In the genomic region with DNA sequence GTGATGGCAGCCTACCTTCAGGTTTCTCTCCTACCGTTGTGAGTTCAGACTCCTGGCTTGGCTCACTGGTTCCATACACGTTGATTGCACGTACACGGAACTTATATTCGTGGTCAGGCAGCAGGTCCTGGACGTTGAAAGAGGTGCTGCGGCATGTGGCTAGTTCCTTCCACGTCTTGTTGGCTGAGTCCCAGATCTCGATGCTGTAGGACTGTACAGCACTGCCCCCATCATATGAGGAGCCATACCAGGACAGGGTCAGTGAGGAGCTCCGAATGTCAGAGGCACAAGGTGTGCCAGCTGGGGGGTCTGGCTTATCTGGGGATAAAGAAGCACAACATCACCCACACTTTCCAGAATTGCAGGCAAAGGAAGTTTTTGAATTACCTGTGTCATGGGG, we compare ENCODE assay signal across 2 cellular contexts.
TF ChIP-seq lines count a peak whose summit lies in the region.

No MANE protein-coding gene starts in this region.

TF ChIP-seq in liver, 16 proteins besides CTCF, POLR2A, EP300 and RAD21:
- TF ChIP-seq EGR1 (IDR thresholded peaks at IDR 0.05; ENCODE audit: low read depth in 2 of 2) (no peak), FOXA1 (IDR thresholded peaks at IDR 0.05) (no peak), NR2F2 (IDR thresholded peaks at IDR 0.05) (no peak), RXRA (IDR thresholded peaks at IDR 0.05) (no peak), HNF4A (conservative IDR thresholded peaks at IDR 0.05) (no peak), JUND (IDR thresholded peaks at IDR 0.05) (no peak), SP1 (IDR thresholded peaks at IDR 0.05) (no peak), FOXA2 (IDR thresholded peaks at IDR 0.05) (no peak), YY1 (IDR thresholded peaks at IDR 0.05) (no peak), HNF4G (IDR thresholded peaks at IDR 0.05) (no peak), TAF1 (conservative IDR thresholded peaks at IDR 0.05) (no peak), GABPA (IDR thresholded peaks at IDR 0.05 in 1 of 2, conservative IDR thresholded peaks at IDR 0.05 in 1 of 2) (no peak)
- TF ChIP-seq, protein P1, sequence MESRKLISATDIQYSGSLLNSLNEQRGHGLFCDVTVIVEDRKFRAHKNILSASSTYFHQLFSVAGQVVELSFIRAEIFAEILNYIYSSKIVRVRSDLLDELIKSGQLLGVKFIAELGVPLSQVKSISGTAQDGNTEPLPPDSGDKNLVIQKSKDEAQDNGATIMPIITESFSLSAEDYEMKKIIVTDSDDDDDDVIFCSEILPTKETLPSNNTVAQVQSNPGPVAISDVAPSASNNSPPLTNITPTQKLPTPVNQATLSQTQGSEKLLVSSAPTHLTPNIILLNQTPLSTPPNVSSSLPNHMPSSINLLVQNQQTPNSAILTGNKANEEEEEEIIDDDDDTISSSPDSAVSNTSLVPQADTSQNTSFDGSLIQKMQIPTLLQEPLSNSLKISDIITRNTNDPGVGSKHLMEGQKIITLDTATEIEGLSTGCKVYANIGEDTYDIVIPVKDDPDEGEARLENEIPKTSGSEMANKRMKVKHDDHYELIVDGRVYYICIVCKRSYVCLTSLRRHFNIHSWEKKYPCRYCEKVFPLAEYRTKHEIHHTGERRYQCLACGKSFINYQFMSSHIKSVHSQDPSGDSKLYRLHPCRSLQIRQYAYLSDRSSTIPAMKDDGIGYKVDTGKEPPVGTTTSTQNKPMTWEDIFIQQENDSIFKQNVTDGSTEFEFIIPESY (IDR thresholded peaks at IDR 0.05) = no peak
- TF ChIP-seq, protein P2, sequence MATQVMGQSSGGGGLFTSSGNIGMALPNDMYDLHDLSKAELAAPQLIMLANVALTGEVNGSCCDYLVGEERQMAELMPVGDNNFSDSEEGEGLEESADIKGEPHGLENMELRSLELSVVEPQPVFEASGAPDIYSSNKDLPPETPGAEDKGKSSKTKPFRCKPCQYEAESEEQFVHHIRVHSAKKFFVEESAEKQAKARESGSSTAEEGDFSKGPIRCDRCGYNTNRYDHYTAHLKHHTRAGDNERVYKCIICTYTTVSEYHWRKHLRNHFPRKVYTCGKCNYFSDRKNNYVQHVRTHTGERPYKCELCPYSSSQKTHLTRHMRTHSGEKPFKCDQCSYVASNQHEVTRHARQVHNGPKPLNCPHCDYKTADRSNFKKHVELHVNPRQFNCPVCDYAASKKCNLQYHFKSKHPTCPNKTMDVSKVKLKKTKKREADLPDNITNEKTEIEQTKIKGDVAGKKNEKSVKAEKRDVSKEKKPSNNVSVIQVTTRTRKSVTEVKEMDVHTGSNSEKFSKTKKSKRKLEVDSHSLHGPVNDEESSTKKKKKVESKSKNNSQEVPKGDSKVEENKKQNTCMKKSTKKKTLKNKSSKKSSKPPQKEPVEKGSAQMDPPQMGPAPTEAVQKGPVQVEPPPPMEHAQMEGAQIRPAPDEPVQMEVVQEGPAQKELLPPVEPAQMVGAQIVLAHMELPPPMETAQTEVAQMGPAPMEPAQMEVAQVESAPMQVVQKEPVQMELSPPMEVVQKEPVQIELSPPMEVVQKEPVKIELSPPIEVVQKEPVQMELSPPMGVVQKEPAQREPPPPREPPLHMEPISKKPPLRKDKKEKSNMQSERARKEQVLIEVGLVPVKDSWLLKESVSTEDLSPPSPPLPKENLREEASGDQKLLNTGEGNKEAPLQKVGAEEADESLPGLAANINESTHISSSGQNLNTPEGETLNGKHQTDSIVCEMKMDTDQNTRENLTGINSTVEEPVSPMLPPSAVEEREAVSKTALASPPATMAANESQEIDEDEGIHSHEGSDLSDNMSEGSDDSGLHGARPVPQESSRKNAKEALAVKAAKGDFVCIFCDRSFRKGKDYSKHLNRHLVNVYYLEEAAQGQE (IDR thresholded peaks at IDR 0.05) = no peak
- TF ChIP-seq, protein P3, sequence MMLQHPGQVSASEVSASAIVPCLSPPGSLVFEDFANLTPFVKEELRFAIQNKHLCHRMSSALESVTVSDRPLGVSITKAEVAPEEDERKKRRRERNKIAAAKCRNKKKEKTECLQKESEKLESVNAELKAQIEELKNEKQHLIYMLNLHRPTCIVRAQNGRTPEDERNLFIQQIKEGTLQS (IDR thresholded peaks at IDR 0.05) = no peak
- TF ChIP-seq, protein P4, sequence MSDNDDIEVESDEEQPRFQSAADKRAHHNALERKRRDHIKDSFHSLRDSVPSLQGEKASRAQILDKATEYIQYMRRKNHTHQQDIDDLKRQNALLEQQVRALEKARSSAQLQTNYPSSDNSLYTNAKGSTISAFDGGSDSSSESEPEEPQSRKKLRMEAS (IDR thresholded peaks at IDR 0.05) = no peak

TF ChIP-seq in HepG2, 621 proteins besides CTCF, POLR2A, EP300 and RAD21:
- TF ChIP-seq NFE2 (CRISPR knock-in tag; IDR thresholded peaks at IDR 0.05) = no peak
- TF ChIP-seq RBM39 (IDR thresholded peaks at IDR 0.05; ENCODE audit: low read depth, low read length, poor library complexity, severe bottlenecking) = no peak
- TF ChIP-seq HDAC1 (CRISPR knock-in tag; IDR thresholded peaks at IDR 0.05) = no peak
- no peak for TF ChIP-seq HMG20A (CRISPR knock-in tag; IDR thresholded peaks at IDR 0.05; ENCODE audit: borderline replicate concordance)
- no peak for TF ChIP-seq ZSCAN21 (CRISPR knock-in tag; IDR thresholded peaks at IDR 0.05; ENCODE audit: borderline replicate concordance)
- no peak for TF ChIP-seq SKI (IDR thresholded peaks at IDR 0.05; ENCODE audit: partially characterized antibody)
- TF ChIP-seq SRY (CRISPR knock-in tag; IDR thresholded peaks at IDR 0.05) = no peak
- TF ChIP-seq SOX13 (IDR thresholded peaks at IDR 0.05) = no peak
- no peak for TF ChIP-seq SOX13 (CRISPR knock-in tag; conservative IDR thresholded peaks at IDR 0.05 in 1 of 2, IDR thresholded peaks at IDR 0.05 in 1 of 2)
- no peak for TF ChIP-seq ZNF549 (CRISPR knock-in tag; IDR thresholded peaks at IDR 0.05)
- TF ChIP-seq, protein P5, sequence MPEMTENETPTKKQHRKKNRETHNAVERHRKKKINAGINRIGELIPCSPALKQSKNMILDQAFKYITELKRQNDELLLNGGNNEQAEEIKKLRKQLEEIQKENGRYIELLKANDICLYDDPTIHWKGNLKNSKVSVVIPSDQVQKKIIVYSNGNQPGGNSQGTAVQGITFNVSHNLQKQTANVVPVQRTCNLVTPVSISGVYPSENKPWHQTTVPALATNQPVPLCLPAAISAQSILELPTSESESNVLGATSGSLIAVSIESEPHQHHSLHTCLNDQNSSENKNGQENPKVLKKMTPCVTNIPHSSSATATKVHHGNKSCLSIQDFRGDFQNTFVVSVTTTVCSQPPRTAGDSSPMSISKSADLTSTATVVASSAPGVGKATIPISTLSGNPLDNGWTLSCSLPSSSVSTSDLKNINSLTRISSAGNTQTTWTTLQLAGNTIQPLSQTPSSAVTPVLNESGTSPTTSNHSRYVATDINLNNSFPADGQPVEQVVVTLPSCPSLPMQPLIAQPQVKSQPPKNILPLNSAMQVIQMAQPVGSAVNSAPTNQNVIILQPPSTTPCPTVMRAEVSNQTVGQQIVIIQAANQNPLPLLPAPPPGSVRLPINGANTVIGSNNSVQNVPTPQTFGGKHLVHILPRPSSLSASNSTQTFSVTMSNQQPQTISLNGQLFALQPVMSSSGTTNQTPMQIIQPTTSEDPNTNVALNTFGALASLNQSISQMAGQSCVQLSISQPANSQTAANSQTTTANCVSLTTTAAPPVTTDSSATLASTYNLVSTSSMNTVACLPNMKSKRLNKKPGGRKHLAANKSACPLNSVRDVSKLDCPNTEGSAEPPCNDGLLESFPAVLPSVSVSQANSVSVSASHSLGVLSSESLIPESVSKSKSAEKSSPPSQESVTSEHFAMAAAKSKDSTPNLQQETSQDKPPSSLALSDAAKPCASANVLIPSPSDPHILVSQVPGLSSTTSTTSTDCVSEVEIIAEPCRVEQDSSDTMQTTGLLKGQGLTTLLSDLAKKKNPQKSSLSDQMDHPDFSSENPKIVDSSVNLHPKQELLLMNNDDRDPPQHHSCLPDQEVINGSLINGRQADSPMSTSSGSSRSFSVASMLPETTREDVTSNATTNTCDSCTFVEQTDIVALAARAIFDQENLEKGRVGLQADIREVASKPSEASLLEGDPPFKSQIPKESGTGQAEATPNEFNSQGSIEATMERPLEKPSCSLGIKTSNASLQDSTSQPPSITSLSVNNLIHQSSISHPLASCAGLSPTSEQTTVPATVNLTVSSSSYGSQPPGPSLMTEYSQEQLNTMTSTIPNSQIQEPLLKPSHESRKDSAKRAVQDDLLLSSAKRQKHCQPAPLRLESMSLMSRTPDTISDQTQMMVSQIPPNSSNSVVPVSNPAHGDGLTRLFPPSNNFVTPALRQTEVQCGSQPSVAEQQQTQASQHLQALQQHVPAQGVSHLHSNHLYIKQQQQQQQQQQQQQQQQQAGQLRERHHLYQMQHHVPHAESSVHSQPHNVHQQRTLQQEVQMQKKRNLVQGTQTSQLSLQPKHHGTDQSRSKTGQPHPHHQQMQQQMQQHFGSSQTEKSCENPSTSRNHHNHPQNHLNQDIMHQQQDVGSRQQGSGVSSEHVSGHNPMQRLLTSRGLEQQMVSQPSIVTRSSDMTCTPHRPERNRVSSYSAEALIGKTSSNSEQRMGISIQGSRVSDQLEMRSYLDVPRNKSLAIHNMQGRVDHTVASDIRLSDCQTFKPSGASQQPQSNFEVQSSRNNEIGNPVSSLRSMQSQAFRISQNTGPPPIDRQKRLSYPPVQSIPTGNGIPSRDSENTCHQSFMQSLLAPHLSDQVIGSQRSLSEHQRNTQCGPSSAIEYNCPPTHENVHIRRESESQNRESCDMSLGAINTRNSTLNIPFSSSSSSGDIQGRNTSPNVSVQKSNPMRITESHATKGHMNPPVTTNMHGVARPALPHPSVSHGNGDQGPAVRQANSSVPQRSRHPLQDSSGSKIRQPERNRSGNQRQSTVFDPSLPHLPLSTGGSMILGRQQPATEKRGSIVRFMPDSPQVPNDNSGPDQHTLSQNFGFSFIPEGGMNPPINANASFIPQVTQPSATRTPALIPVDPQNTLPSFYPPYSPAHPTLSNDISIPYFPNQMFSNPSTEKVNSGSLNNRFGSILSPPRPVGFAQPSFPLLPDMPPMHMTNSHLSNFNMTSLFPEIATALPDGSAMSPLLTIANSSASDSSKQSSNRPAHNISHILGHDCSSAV (CRISPR knock-in tag; IDR thresholded peaks at IDR 0.05; ENCODE audit: borderline replicate concordance) = no peak
- no peak for TF ChIP-seq ZNF724P (CRISPR knock-in tag; IDR thresholded peaks at IDR 0.05; ENCODE audit: borderline replicate concordance)
